8 cellular contexts compared by ENCODE assay signal in the genomic region with DNA sequence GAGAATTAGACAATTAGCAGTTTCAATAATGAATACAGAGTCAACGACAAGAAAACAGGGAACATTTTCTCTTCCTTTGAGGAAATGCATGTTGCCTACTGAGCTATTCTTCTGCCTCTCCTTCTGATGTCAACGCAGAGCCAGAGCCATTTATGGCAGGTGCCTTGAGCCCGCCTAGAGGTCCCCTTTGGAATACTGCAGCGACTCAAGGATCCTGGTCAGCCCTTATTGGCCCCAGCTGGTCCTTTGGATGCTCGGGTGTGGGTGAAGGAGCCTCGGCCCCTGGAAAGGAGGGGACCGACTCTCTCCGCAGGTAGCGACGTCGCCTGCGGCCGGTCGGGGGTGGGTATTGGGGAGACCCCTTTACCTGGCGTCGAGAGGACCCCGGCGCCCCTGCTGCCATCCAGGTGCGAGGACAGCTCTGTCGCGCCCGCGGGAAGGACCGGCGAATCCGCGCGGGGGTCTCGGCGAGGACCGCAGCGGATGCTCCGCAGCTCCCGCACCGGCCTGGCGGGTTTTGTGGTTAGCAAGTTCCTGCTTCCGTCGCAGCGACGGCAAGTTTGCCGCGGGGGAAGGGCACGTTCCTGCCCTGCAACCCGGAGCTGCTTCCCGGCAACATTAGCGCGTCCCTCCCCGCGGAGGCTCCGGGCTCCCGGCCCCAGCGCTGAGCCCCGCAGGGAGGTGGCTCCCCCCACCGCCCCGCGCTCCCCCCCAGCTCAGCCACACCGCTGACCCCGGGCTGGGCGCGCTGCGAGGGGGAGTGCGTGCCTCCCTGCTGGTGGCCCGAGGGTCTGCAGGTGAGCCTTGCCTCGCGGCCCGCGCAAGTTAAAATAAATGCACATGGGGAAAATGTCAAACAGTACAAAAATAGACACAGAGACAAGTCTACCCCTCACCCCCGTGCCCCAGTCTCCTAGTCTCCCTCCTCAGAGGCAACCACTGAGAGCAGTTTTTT. TPM values are rescaled to one million over a fixed set of nuclear protein-coding genes. Genes with fewer than 3 reads are reported as not detected.
DNase-seq lines count a peak whose midpoint lies in the region; ATAC-seq, FAIRE-seq and TF ChIP-seq lines count a peak whose summit lies in the region.

Gene MANSC1 (minus strand): TSS at position 532 of the 955 bp plus-strand sequence. CDS start 6,928 bp downstream, outside the sequence.

- no peaks in the 10 kb centered on the region for H3K9me3 Mint-ChIP-seq in immature natural killer cell

- H3K36me3 ChIP-seq in WERI-Rb-1 (no peaks in the 10 kb centered on the region), skeletal muscle tissue (ENCODE audit: control insufficient read depth in 3 of 3, insufficient read depth in 3 of 3, low read length in 3 of 3) (no peaks in the 10 kb centered on the region)

- H3K4me1 ChIP-seq in skeletal muscle tissue (ENCODE audit: control insufficient read depth in 3 of 3, insufficient read depth in 3 of 3, low read length in 3 of 3) = peaks cover 0 to 6% (median 6%) of the 10 kb centered on the region in 3 donors

- no peak for ATAC-seq in HG02973 (IDR thresholded peaks at IDR 0.05; ENCODE audit: unreplicated experiment)

- H3K36me3 Mint-ChIP-seq in immature natural killer cell = no peaks in the 10 kb centered on the region

- H3K4me3 Mint-ChIP-seq in immature natural killer cell = peak within 1 kb of the TSS; percentile 64 to 79 (median 68)

- H3K27me3 Mint-ChIP-seq in immature natural killer cell (ENCODE audit: low read depth in 3 of 3) = peaks cover 0 to 4% (median 0%) of the 10 kb centered on the region in 3 donors

- peak within 1 kb of the TSS; percentile 40 for H3K27ac ChIP-seq in WERI-Rb-1
- peak within 1 kb of the TSS; percentile 4 for H3K27ac ChIP-seq in skeletal muscle tissue (ENCODE audit: low read depth, low read length)

- TF ChIP-seq CTCF in GM12872 (IDR thresholded peaks at IDR 0.05; ENCODE audit: insufficient read depth, low read depth, low read length) (peak; percentile 47; the same call in 1 of the 3 replicates), WERI-Rb-1 (IDR thresholded peaks at IDR 0.05; ENCODE audit: low read depth, low read length) (peak; percentile 52)

- FAIRE-seq in GM19239 (lab: Jason Lieb, UNC) = no peak

- H3K4me3 ChIP-seq in WERI-Rb-1 (ENCODE audit: low read depth, low read length) = peak within 1 kb of the TSS; percentile 75
- H3K4me3 ChIP-seq in skeletal muscle tissue (ENCODE audit: low read length in 3 of 3) = peak within 1 kb of the TSS; percentile 75 to 80 (median 75)

- H3K27ac Mint-ChIP-seq in immature natural killer cell = peak within 1 kb of the TSS in 5 of 6 donors; percentile 45 to 77 (median 61)

- peak within 1 kb of the TSS; percentile 61 to 73 (median 67) for H3K9ac ChIP-seq in skeletal muscle tissue (ENCODE audit: low read depth in 1 of 3, low read length in 3 of 3)

- DNase-seq in NCI-H1105 treated with DMSO at 0.1 percent for 48 hours (lab: John Stamatoyannopoulos, UW) (peak; percentile 76), WERI-Rb-1 (peak; percentile 70), immature natural killer cell (peak; percentile 45 to 51 (median 50)), GM19239 (ENCODE audit: insufficient read length, low spot score) (no peak)
- peak; percentile 57 for DNase-seq in central memory CD4-positive, alpha-beta T cell

- H3K27me3 ChIP-seq in WERI-Rb-1 (ENCODE audit: insufficient read depth, low read depth, severe bottlenecking) (no peaks in the 10 kb centered on the region), skeletal muscle tissue (ENCODE audit: control insufficient read depth in 3 of 3, insufficient read depth in 3 of 3, low read length in 3 of 3) (no peaks in the 10 kb centered on the region)

- no peaks in the 10 kb centered on the region for H3K9me3 ChIP-seq in WERI-Rb-1 (ENCODE audit: severe bottlenecking)
- no peaks in the 10 kb centered on the region for H3K9me3 ChIP-seq in skeletal muscle tissue (ENCODE audit: control insufficient read depth in 3 of 3, low read length in 3 of 3)

- H3K4me1 Mint-ChIP-seq in immature natural killer cell = peaks cover 17 to 18% of the 10 kb centered on the region in 2 donors

RNA-seq across cellular contexts. Expression of gene MANSC1, which starts in this region (rescaled TPM):
- under 1 TPM in 2 of 3 donors, not detected in 1; 0.09 to 0.77 TPM for polyA plus RNA-seq in immature natural killer cell
- 1.6 TPM for total RNA-seq in skeletal muscle tissue

Comparison
In these comparisons a context has a peak if more than half of its experiments do, and no peak if none do; other contexts are left out.
1. Peak in DNase-seq in immature natural killer cell; RNA of the gene not detected or under 1 TPM.